9 cellular contexts compared by ENCODE assay signal in genomic region chr18:77102246-77103040, GRCh38. TPM values are rescaled to one million over a fixed set of nuclear protein-coding genes. Genes with fewer than 3 reads are reported as not detected.
DNase-seq lines count a peak whose midpoint lies in the region; ATAC-seq and TF ChIP-seq lines count a peak whose summit lies in the region.
"Had no signal": no experiment of that assay in that cellular context is flagged by ENCODE, and none has a peak within 500 bp of the region (broad histone marks: within the 10 kb centered on the region; RNA-seq: fewer than 3 reads in every experiment).

No MANE protein-coding gene starts in this region.

- no peaks in the 10 kb centered on the region for H3K27me3 ChIP-seq in A673 (replicated peaks; ENCODE audit: insufficient read depth, low read depth, low read length, poor library complexity)

- BruUV-seq in A673 (replicated peaks; lab: Mats Ljungman, UMichigan): no TSS peak

- CTCF ChIA-PET in A673 (lab: Charles Lee): no interaction called here

- H3K4me1 ChIP-seq in A673 (ENCODE audit: insufficient read depth, low read length, poor library complexity, severe bottlenecking): peaks cover 23% of the 10 kb centered on the region

- intact Hi-C loops in A673 (cut with micrococcal nuclease; ENCODE audit: unreplicated experiment): no loop called here

- H3K27ac ChIP-seq in A673 (ENCODE audit: low read depth, low read length, poor library complexity, severe bottlenecking): peak overlapping the region; percentile 69

- peak; percentile 63 for DNase-seq in A673 (ENCODE audit: low spot score)
- peak; percentile 94 for DNase-seq in fibroblast of villous mesenchyme (ENCODE audit: low read depth)
- peak; percentile 4 for DNase-seq in stimulated activated naive CD8-positive, alpha-beta T cell treated with anti-CD3 and anti-CD28 coated beads, Interleukin-15, Interleukin-2, amounts not matched to agents 100 U/mL and 50 U/mL, for 24 hours
- no peak for DNase-seq in cerebellar nuclear complex (lab: John Stamatoyannopoulos, UW)
- DNase-seq in NCI-H1092 (lab: John Stamatoyannopoulos, UW): no peak

- H3K36me3 ChIP-seq in A673 (ENCODE audit: insufficient read depth, low read length, poor library complexity, severe bottlenecking): no peaks in the 10 kb centered on the region

- H3K4me3 ChIP-seq in A673 (ENCODE audit: low read depth, low read length, poor library complexity, severe bottlenecking): no peak overlapping the region
- H3K4me3 ChIP-seq in fibroblast of villous mesenchyme (ENCODE audit: low read depth, low read length): peak overlapping the region; percentile 24
- H3K4me3 ChIP-seq: K562 had no signal

- TF ChIP-seq CTCF in A673 (conservative IDR thresholded peaks at IDR 0.05; ENCODE audit: low read depth, low read length) (no peak), fibroblast of villous mesenchyme (IDR thresholded peaks at IDR 0.05; ENCODE audit: insufficient read depth, low read depth, low read length) (no peak)

- POLR2A ChIA-PET in A673 (lab: Charles Lee; ENCODE audit: low non-redundant PET): interaction anchor here (0.5 kb wide), 1 partner anchor 10 kb away, joined by 6 read pairs; no protein-coding TSS in a partner anchor

- ATAC-seq in GM18517 (IDR thresholded peaks at IDR 0.05; ENCODE audit: unreplicated experiment): peak; percentile 84
- ATAC-seq in HG02973 (IDR thresholded peaks at IDR 0.05; ENCODE audit: unreplicated experiment): peak; percentile 79
- ATAC-seq in SK-N-SH treated with all-trans-retinoic acid at 6 μM for 48 hours: peak; percentile 83
- ATAC-seq in stimulated activated naive CD8-positive, alpha-beta T cell treated with anti-CD3 and anti-CD28 coated beads, Interleukin-15, Interleukin-2, amounts not matched to agents 100 U/mL and 50 U/mL, for 24 hours: peak; percentile 58
- ATAC-seq: K562 had no signal

- no peaks in the 10 kb centered on the region for H3K9me3 ChIP-seq in A673 (ENCODE audit: low read depth, low read length, poor library complexity, severe bottlenecking)

TF ChIP-seq in SK-N-SH treated with all-trans-retinoic acid at 6 μM for 48 hours, 23 proteins besides CTCF, POLR2A, EP300 and RAD21:
- TF ChIP-seq ISL1 (CRISPR knock-in tag; IDR thresholded peaks at IDR 0.05): no peak
- TF ChIP-seq GLIS3 (CRISPR knock-in tag; IDR thresholded peaks at IDR 0.05): no peak
- TF ChIP-seq ZC3H10 (CRISPR knock-in tag; IDR thresholded peaks at IDR 0.05): no peak
- TF ChIP-seq, protein P1, sequence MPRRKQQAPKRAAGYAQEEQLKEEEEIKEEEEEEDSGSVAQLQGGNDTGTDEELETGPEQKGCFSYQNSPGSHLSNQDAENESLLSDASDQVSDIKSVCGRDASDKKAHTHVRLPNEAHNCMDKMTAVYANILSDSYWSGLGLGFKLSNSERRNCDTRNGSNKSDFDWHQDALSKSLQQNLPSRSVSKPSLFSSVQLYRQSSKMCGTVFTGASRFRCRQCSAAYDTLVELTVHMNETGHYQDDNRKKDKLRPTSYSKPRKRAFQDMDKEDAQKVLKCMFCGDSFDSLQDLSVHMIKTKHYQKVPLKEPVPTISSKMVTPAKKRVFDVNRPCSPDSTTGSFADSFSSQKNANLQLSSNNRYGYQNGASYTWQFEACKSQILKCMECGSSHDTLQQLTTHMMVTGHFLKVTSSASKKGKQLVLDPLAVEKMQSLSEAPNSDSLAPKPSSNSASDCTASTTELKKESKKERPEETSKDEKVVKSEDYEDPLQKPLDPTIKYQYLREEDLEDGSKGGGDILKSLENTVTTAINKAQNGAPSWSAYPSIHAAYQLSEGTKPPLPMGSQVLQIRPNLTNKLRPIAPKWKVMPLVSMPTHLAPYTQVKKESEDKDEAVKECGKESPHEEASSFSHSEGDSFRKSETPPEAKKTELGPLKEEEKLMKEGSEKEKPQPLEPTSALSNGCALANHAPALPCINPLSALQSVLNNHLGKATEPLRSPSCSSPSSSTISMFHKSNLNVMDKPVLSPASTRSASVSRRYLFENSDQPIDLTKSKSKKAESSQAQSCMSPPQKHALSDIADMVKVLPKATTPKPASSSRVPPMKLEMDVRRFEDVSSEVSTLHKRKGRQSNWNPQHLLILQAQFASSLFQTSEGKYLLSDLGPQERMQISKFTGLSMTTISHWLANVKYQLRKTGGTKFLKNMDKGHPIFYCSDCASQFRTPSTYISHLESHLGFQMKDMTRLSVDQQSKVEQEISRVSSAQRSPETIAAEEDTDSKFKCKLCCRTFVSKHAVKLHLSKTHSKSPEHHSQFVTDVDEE (CRISPR knock-in tag; IDR thresholded peaks at IDR 0.05): no peak
- no peak for TF ChIP-seq RARB (CRISPR knock-in tag; IDR thresholded peaks at IDR 0.05)
- no peak; the same call in 1 of the 2 replicates for TF ChIP-seq TOX (CRISPR knock-in tag; IDR thresholded peaks at IDR 0.05; ENCODE audit: borderline replicate concordance)
- TF ChIP-seq TCF4 (CRISPR knock-in tag; IDR thresholded peaks at IDR 0.05; ENCODE audit: borderline replicate concordance): peak; percentile 55; the same call in 1 of the 2 replicates
- TF ChIP-seq CSRNP3 (CRISPR knock-in tag; IDR thresholded peaks at IDR 0.05): no peak
- no peak for TF ChIP-seq ZNF70 (CRISPR knock-in tag; IDR thresholded peaks at IDR 0.05)

RNA-seq across cellular contexts. Expression of gene MBP, which starts 30.1 kb away (rescaled TPM):
- total RNA-seq in A673 (2021) (0.09 TPM in 1 of 2 replicates, not detected in the other), fibroblast of villous mesenchyme (3.9 and 5.2 TPM in 2 replicates)

Comparison
In these comparisons a context has a peak if more than half of its experiments do, and no peak if none do; other contexts are left out.
1. DNase-seq: peak in A673 (single experiment), fibroblast of villous mesenchyme (single experiment) and stimulated activated naive CD8-positive, alpha-beta T cell treated with anti-CD3 and anti-CD28 coated beads, Interleukin-15, Interleukin-2, amounts not matched to agents 100 U/mL and 50 U/mL, for 24 hours (single experiment); none in cerebellar nuclear complex (0 of 2) and NCI-H1092 (single experiment).
2. Peak in every context shown above with its lines, with median percentiles within 50 percentile points of each other: ATAC-seq.